Comparison of ENCODE assay signal across 9 cellular contexts in genomic region chr3:58111513-58112184, GRCh38.
DNase-seq lines count a peak whose midpoint lies in the region; ATAC-seq lines count a peak whose summit lies in the region.
"Had no signal": no experiment of that assay in that cellular context is flagged by ENCODE, and none has a peak within 500 bp of the region (broad histone marks: within the 10 kb centered on the region; RNA-seq: fewer than 3 reads in every experiment).

No MANE protein-coding gene starts in this region.

- peak overlapping the region; percentile 30 for H3K27ac Mint-ChIP-seq in central memory CD8-positive, alpha-beta T cell (ENCODE audit: low read depth)
- peak overlapping the region; percentile 85 for H3K27ac Mint-ChIP-seq in stimulated activated naive B cell treated with anti-CD40 and anti-IgM and Interleukin-4, amounts not matched to agents 10 μg/mL and 1 μg/mL and 100 μg/mL, for 72 hours

- no peaks in the 10 kb centered on the region for H3K9me3 Mint-ChIP-seq in central memory CD8-positive, alpha-beta T cell
- no peaks in the 10 kb centered on the region for H3K9me3 Mint-ChIP-seq in stimulated activated naive B cell treated with anti-CD40 and anti-IgM and Interleukin-4, amounts not matched to agents 10 μg/mL and 1 μg/mL and 100 μg/mL, for 72 hours

- H3K4me1 Mint-ChIP-seq in central memory CD8-positive, alpha-beta T cell, result peaks cover 37% of the 10 kb centered on the region
- peaks cover 24 to 31% of the 10 kb centered on the region in 2 donors for H3K4me1 Mint-ChIP-seq in stimulated activated naive B cell treated with anti-CD40 and anti-IgM and Interleukin-4, amounts not matched to agents 10 μg/mL and 1 μg/mL and 100 μg/mL, for 72 hours

- H3K27me3 Mint-ChIP-seq in central memory CD8-positive, alpha-beta T cell, result no peaks in the 10 kb centered on the region
- H3K27me3 Mint-ChIP-seq in stimulated activated naive B cell treated with anti-CD40 and anti-IgM and Interleukin-4, amounts not matched to agents 10 μg/mL and 1 μg/mL and 100 μg/mL, for 72 hours, result no peaks in the 10 kb centered on the region

- H3K4me3 Mint-ChIP-seq in central memory CD8-positive, alpha-beta T cell, result peak overlapping the region; percentile 29
- H3K4me3 Mint-ChIP-seq in stimulated activated naive B cell treated with anti-CD40 and anti-IgM and Interleukin-4, amounts not matched to agents 10 μg/mL and 1 μg/mL and 100 μg/mL, for 72 hours, result no peak overlapping the region

- H3K36me3 Mint-ChIP-seq in central memory CD8-positive, alpha-beta T cell (ENCODE audit: insufficient read depth), result peaks cover 16% of the 10 kb centered on the region
- peaks cover 17 to 44% of the 10 kb centered on the region in 2 donors for H3K36me3 Mint-ChIP-seq in stimulated activated naive B cell treated with anti-CD40 and anti-IgM and Interleukin-4, amounts not matched to agents 10 μg/mL and 1 μg/mL and 100 μg/mL, for 72 hours

- DNase-seq in central memory CD8-positive, alpha-beta T cell (ENCODE audit: low spot score in 2 of 2), result no peak
- peak; percentile 2 for DNase-seq in stimulated activated naive B cell treated with anti-CD40 and anti-IgM and Interleukin-4, amounts not matched to agents 10 μg/mL and 1 μg/mL and 100 μg/mL, for 72 hours
- DNase-seq in NOMO-1 treated with DMSO at 0.1 percent for 48 hours (lab: John Stamatoyannopoulos, UW; ENCODE audit: unreplicated experiment) (no peak), inferior parietal cortex (ENCODE audit: extremely low spot score) (no peak)
- DNase-seq in activated CD4-positive, alpha-beta T cell treated with anti-CD3 and anti-CD28 coated beads for 48 hours, result no peak
- DNase-seq: mesenchymal stem cell had no signal

- ATAC-seq in GM19023 (IDR thresholded peaks at IDR 0.05; ENCODE audit: unreplicated experiment) (peak; percentile 68), HG03460 (IDR thresholded peaks at IDR 0.05; ENCODE audit: unreplicated experiment) (peak; percentile 46)
- peak; percentile 27 for ATAC-seq in central memory CD8-positive, alpha-beta T cell (replicated peaks; ENCODE audit: extremely low read depth, poor library complexity, severe bottlenecking)
- peak; percentile 27 to 49 for ATAC-seq in stimulated activated naive B cell treated with anti-CD40 and anti-IgM and Interleukin-4, amounts not matched to agents 10 μg/mL and 1 μg/mL and 100 μg/mL, for 72 hours (replicated peaks)
- ATAC-seq: Panc1 had no signal
